In the genomic region with DNA sequence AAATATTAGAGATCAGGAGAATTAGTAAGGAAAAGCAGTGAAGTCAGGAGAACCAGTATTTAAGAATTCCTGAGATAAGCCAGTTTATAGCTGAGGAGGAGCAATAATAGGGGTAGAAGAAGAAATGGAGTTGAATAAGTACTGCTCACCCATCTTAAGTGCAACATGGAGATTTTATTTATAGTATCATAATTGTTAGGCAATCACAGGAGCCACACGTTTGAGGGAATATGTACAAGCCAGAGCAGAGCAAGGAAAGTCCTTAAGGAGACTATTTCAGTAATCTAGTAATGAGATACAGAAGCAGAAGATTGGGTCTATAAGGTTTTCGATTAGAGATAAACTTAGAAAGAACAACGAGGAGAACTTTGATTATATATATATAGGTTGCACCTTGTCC, we compare ENCODE assay signal across 26 cellular contexts.
"Had no signal": no experiment of that assay in that cellular context is flagged by ENCODE, and none has a peak within 500 bp of the region (broad histone marks: within the 10 kb centered on the region; RNA-seq: fewer than 3 reads in every experiment).

No MANE protein-coding gene starts in this region.

- DNase-seq: activated CD4-positive, alpha-beta T cell treated with anti-CD3 and anti-CD28 coated beads for 4 hours; activated CD4-positive, alpha-beta T cell treated with anti-CD3 and anti-CD28 coated beads, Interleukin-2, amount 50 U/mL, for 4 hours; activated CD8-positive, alpha-beta memory T cell treated with anti-CD3 and anti-CD28 coated beads, Interleukin-2, amount 50 U/mL, for 48 hours; activated CD8-positive, alpha-beta T cell treated with anti-CD3 and anti-CD28 coated beads, Interleukin-2, amount 10 ng/mL, durations not matched to agents 7 days and 5 days; activated effector memory CD4-positive, alpha-beta T cell treated with anti-CD3 and anti-CD28 coated beads, Interleukin-2, amount 50 U/mL, for 16 hours; activated naive CD4-positive, alpha-beta T cell treated with Interleukin-2 at 50 U/mL for 16 hours; activated T-cell treated with anti-CD3 and anti-CD28 coated beads, Interleukin-2, amount 50 U/mL, for 1 hour; central memory CD4-positive, alpha-beta T cell; NCI-H1092; NCI-H1417; NCI-H1930; NCI-H345; NCI-H510A; NCI-H526 treated with DMSO at 0.1 percent for 48 hours; NCI-H82; NK-92 treated with Interleukin-12 subunit alpha and Interleukin-12 subunit beta, amount 100 ng/mL, for 24 hours; OCI-M1; Peyer's patch; SHP77 had no signal

- H3K4me3 ChIP-seq: Peyer's patch, SJSA1 had no signal

- H3K4me3 Mint-ChIP-seq: activated CD8-positive, alpha-beta T cell treated with anti-CD3 and anti-CD28 coated beads, Interleukin-2, amount 10 ng/mL, durations not matched to agents 7 days and 5 days; activated naive CD8-positive, alpha-beta T cell; T-helper 1 cell treated with Interleukin-12 subunit alpha and Interleukin-12 subunit beta and Interleukin-4 antibody, amounts not matched to agents 30 μg/mL and 1 μg/mL, for 36 hours had no signal

- H3K36me3 ChIP-seq: Peyer's patch, SJSA1 had no signal

- H3K9me3 Mint-ChIP-seq: T-helper 1 cell treated with Interleukin-12 subunit alpha and Interleukin-12 subunit beta and Interleukin-4 antibody, amounts not matched to agents 30 μg/mL and 1 μg/mL, for 36 hours had no signal

- H3K27me3 ChIP-seq: Peyer's patch, SJSA1 had no signal

- H3K27ac Mint-ChIP-seq: activated CD8-positive, alpha-beta T cell treated with anti-CD3 and anti-CD28 coated beads, Interleukin-2, amount 10 ng/mL, durations not matched to agents 7 days and 5 days; activated naive CD8-positive, alpha-beta T cell; T-helper 1 cell treated with Interleukin-12 subunit alpha and Interleukin-12 subunit beta and Interleukin-4 antibody, amounts not matched to agents 30 μg/mL and 1 μg/mL, for 36 hours had no signal

- H3K27me3 Mint-ChIP-seq: activated naive CD8-positive, alpha-beta T cell had no signal

- ATAC-seq: activated CD4-positive, CD25-positive, alpha-beta regulatory T cell treated with anti-CD3 and anti-CD28 coated beads, Interleukin-2, amount 50 U/mL, for 24 hours; activated CD8-positive, alpha-beta T cell treated with anti-CD3 and anti-CD28 coated beads, Interleukin-2, amount 10 ng/mL, durations not matched to agents 7 days and 5 days; SK-N-SH treated with all-trans-retinoic acid at 6 μM for 48 hours had no signal

- H3K4me1 ChIP-seq: Peyer's patch, SJSA1 had no signal

- H3K27ac ChIP-seq: KMS-11, Peyer's patch, RWPE1, SJSA1 had no signal

- H3K4me2 ChIP-seq: KMS-11 had no signal

- H3K9me3 ChIP-seq: Peyer's patch, SJSA1 had no signal

- H3K9ac ChIP-seq: KMS-11 had no signal
